24 cellular contexts compared by ENCODE assay signal in the genomic region with DNA sequence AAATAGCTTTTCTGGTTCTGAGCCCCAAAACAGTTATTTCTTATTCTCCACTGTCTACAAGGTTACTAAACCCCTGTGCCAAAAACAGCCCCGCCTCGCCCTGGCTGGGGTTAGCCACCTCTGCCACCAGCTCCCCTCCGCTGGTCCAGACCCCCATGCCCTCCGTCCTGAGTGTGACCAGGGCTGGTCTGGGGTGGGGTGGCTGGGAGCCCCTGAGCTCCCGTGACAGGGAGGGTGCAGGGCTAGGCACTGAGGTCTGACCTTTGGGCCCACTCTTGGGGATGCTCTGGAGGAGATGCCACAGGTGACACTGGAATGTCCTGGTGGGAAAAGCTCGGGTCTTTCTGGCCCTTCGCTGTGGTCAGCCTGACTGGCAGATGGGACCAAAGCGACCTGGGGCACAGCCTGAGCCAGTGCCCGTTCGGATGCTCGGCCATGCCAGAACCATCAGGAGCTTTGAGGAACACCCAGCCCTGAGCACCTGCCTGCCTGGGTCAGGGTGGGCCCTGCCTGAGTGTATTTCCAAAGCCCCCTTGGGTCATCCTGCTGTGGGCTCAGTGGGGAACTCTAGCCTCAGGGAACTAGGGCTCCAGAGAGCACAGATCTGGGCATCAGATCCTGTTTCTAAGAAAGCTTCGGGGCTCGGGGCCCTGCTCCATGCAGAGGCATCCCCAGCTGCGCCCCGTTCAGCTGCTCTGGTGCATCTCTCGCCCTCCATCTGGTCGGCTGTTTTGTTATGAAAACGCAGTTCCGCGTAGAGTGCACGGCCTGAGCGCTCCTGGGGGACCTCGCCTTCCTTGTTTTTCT.
DNase-seq lines count a peak whose midpoint lies in the region; ATAC-seq, FAIRE-seq and TF ChIP-seq lines count a peak whose summit lies in the region.
"Had no signal": no experiment of that assay in that cellular context is flagged by ENCODE, and none has a peak within 500 bp of the region (broad histone marks: within the 10 kb centered on the region; RNA-seq: fewer than 3 reads in every experiment).

No MANE protein-coding gene starts in this region.

- H3K9me3 Mint-ChIP-seq in chondrocyte (ENCODE audit: low read depth): no peaks in the 10 kb centered on the region
- H3K9me3 Mint-ChIP-seq in stimulated activated naive B cell treated with anti-CD40 and anti-IgM and Interleukin-4, amounts not matched to agents 10 μg/mL and 1 μg/mL and 100 μg/mL, for 72 hours: peaks cover 0 to 2% of the 10 kb centered on the region in 2 donors

- H3K79me2 ChIP-seq in mammary epithelial cell (ENCODE audit: insufficient read depth, low read length): no peaks in the 10 kb centered on the region

- no peaks in the 10 kb centered on the region for H4K20me1 ChIP-seq in mammary epithelial cell (ENCODE audit: insufficient read depth, low read length)

- H3K36me3 ChIP-seq in kidney (ENCODE audit: control insufficient read depth in 1 of 2, insufficient read depth in 2 of 2, low read length in 2 of 2): peaks cover 0 to 2% of the 10 kb centered on the region in 2 donors
- peaks cover 0 to 98% of the 10 kb centered on the region in 2 donors for H3K36me3 ChIP-seq in gastroesophageal sphincter
- no peaks in the 10 kb centered on the region for H3K36me3 ChIP-seq in mammary epithelial cell (ENCODE audit: insufficient read depth, low read length)
- H3K36me3 ChIP-seq: MG63 had no signal

- FAIRE-seq in kidney (lab: Jason Lieb, UNC): no peak
- FAIRE-seq: GM19239, H54 had no signal

- H3K4me1 ChIP-seq in kidney (ENCODE audit: control insufficient read depth in 1 of 2, insufficient read depth in 1 of 2, low read depth in 1 of 2, low read length in 2 of 2) (no peaks in the 10 kb centered on the region), gastroesophageal sphincter (no peaks in the 10 kb centered on the region), mammary epithelial cell (ENCODE audit: insufficient read depth, low read length) (no peaks in the 10 kb centered on the region)

- no peaks in the 10 kb centered on the region for H3K27me3 Mint-ChIP-seq in chondrocyte (ENCODE audit: low read depth)
- no peaks in the 10 kb centered on the region for H3K27me3 Mint-ChIP-seq in stimulated activated naive B cell treated with anti-CD40 and anti-IgM and Interleukin-4, amounts not matched to agents 10 μg/mL and 1 μg/mL and 100 μg/mL, for 72 hours

- peaks cover 11% of the 10 kb centered on the region for H3K36me3 Mint-ChIP-seq in chondrocyte (ENCODE audit: low read depth)
- H3K36me3 Mint-ChIP-seq in stimulated activated naive B cell treated with anti-CD40 and anti-IgM and Interleukin-4, amounts not matched to agents 10 μg/mL and 1 μg/mL and 100 μg/mL, for 72 hours: peaks cover 27 to 32% of the 10 kb centered on the region in 2 donors

- no peak overlapping the region for H3K9ac ChIP-seq in kidney (ENCODE audit: low read length in 2 of 2)
- H3K9ac ChIP-seq in mammary epithelial cell (ENCODE audit: insufficient read depth, low read length): no peak overlapping the region

- no peak overlapping the region for H3K4me3 Mint-ChIP-seq in chondrocyte (ENCODE audit: unreplicated experiment)
- H3K4me3 Mint-ChIP-seq in stimulated activated naive B cell treated with anti-CD40 and anti-IgM and Interleukin-4, amounts not matched to agents 10 μg/mL and 1 μg/mL and 100 μg/mL, for 72 hours: no peak overlapping the region
- H3K4me3 Mint-ChIP-seq: CD14-positive monocyte, HFFc6 had no signal

- H3K4me3 ChIP-seq in kidney (ENCODE audit: low read length in 2 of 2) (no peak overlapping the region), gastroesophageal sphincter (no peak overlapping the region), mammary epithelial cell (replicated peaks in 1 of 3; ENCODE audit: insufficient read depth in 1 of 3, low read depth in 2 of 3, low read length in 3 of 3) (no peak overlapping the region)
- H3K4me3 ChIP-seq: MG63 had no signal

- no peaks in the 10 kb centered on the region for H3K4me1 Mint-ChIP-seq in chondrocyte (ENCODE audit: low read depth)
- peaks cover 19 to 35% of the 10 kb centered on the region in 2 donors for H3K4me1 Mint-ChIP-seq in stimulated activated naive B cell treated with anti-CD40 and anti-IgM and Interleukin-4, amounts not matched to agents 10 μg/mL and 1 μg/mL and 100 μg/mL, for 72 hours

- peak; percentile 17 to 24 for ATAC-seq in stimulated activated naive B cell treated with anti-CD40 and anti-IgM and Interleukin-4, amounts not matched to agents 10 μg/mL and 1 μg/mL and 100 μg/mL, for 72 hours (replicated peaks)
- no peak for ATAC-seq in gastroesophageal sphincter
- ATAC-seq: SK-N-SH treated with all-trans-retinoic acid at 6 μM for 48 hours had no signal

- CTCF ChIA-PET in mammary epithelial cell (lab: Charles Lee; ENCODE audit: low non-redundant PET): no interaction called here

- BruUV-seq in mammary epithelial cell (replicated peaks; lab: Mats Ljungman, UMichigan): no TSS peak

- dilution Hi-C loops in mammary epithelial cell (cut with HindIII; ENCODE audit: low sequenced_read_pairs): no loop called here

- no peak overlapping the region for H3K27ac Mint-ChIP-seq in chondrocyte (ENCODE audit: unreplicated experiment)
- H3K27ac Mint-ChIP-seq in stimulated activated naive B cell treated with anti-CD40 and anti-IgM and Interleukin-4, amounts not matched to agents 10 μg/mL and 1 μg/mL and 100 μg/mL, for 72 hours: no peak overlapping the region
- H3K27ac Mint-ChIP-seq: CD14-positive monocyte, HFFc6 had no signal

- no peak for TF ChIP-seq CTCF in chondrocyte (IDR thresholded peaks at IDR 0.05)
- no peak for TF ChIP-seq CTCF in kidney (IDR thresholded peaks at IDR 0.05; ENCODE audit: borderline replicate concordance, extremely low read depth, insufficient read depth)
- no peak for TF ChIP-seq CTCF in gastroesophageal sphincter (IDR thresholded peaks at IDR 0.05)
- TF ChIP-seq CTCF in mammary epithelial cell (conservative IDR thresholded peaks at IDR 0.05 in 1 of 2, IDR thresholded peaks at IDR 0.05 in 1 of 2; ENCODE audit: extremely low read depth in 1 of 2, insufficient read depth in 1 of 2, low read depth in 1 of 2, low read length in 2 of 2): no peak

- H3K27ac ChIP-seq in kidney (ENCODE audit: low read depth in 2 of 2, low read length in 2 of 2) (no peak overlapping the region), gastroesophageal sphincter (no peak overlapping the region), mammary epithelial cell (ENCODE audit: insufficient read depth, low read depth, low read length) (no peak overlapping the region)
- H3K27ac ChIP-seq: RWPE1 had no signal

- in situ Hi-C loops in mammary epithelial cell (cut with MboI; ENCODE audit: low sequenced_read_pairs in 2 of 2): no loop called here

- no peak for TF ChIP-seq EP300 in gastroesophageal sphincter (IDR thresholded peaks at IDR 0.05)

- no peak overlapping the region for H3K4me2 ChIP-seq in mammary epithelial cell (ENCODE audit: insufficient read depth, low read depth, low read length)

- TF ChIP-seq POLR2A in gastroesophageal sphincter (IDR thresholded peaks at IDR 0.05): no peak

- H3K27me3 ChIP-seq in gastroesophageal sphincter (no peaks in the 10 kb centered on the region), mammary epithelial cell (ENCODE audit: insufficient read depth, low read length) (no peaks in the 10 kb centered on the region)
- H3K27me3 ChIP-seq: MG63 had no signal

- H2AFZ ChIP-seq in mammary epithelial cell (ENCODE audit: low read depth, low read length): no peak overlapping the region

- no peaks in the 10 kb centered on the region for H3K9me3 ChIP-seq in kidney (ENCODE audit: control insufficient read depth in 1 of 2, low read length in 2 of 2)
- no peaks in the 10 kb centered on the region for H3K9me3 ChIP-seq in gastroesophageal sphincter
- peaks cover 23% of the 10 kb centered on the region for H3K9me3 ChIP-seq in mammary epithelial cell (replicated peaks; ENCODE audit: insufficient read depth, low read length)
- H3K9me3 ChIP-seq: MG63 had no signal

- peak; percentile 13 for DNase-seq in activated CD8-positive, alpha-beta memory T cell treated with anti-CD3 and anti-CD28 coated beads, Interleukin-2, amount 50 U/mL, for 4 hours
- no peak for DNase-seq in activated CD8-positive, alpha-beta memory T cell treated with anti-CD3 and anti-CD28 coated beads, Interleukin-2, amount 50 U/mL, for 48 hours
- DNase-seq in chondrocyte (ENCODE audit: low spot score) (peak; percentile 73), kidney (peak; percentile 43), mammary epithelial cell (no peak), epidermal melanocyte (ENCODE audit: insufficient read length, low spot score) (no peak)
- no peak for DNase-seq in stimulated activated naive B cell treated with anti-CD40 and anti-IgM and Interleukin-4, amounts not matched to agents 10 μg/mL and 1 μg/mL and 100 μg/mL, for 72 hours
- DNase-seq: 8988T; GDM1; HFFc6; MG63; NCI-H1048; NCI-H1436; NCI-H1930; NCI-H226; NCI-H524; NCI-H774; NK-92 treated with Interleukin-12 subunit alpha and Interleukin-12 subunit beta, amount 100 ng/mL, for 24 hours had no signal

- 100% methylated on average over 1 to 2 of the region's 23 CpGs for WGBS in gastroesophageal sphincter (ENCODE audit: low coverage in 1 of 2), 2 donors
- WGBS in mammary epithelial cell (ENCODE audit: low coverage, missing lambda C conversion rate): 85% methylated on average over 18 of the region's 23 CpGs

- intact Hi-C loops in kidney (cut with DNase I) (no loop called here), mammary epithelial cell (cut with micrococcal nuclease) (no loop called here)

Comparison
In these comparisons a context has a peak if more than half of its experiments do, and no peak if none do; other contexts are left out.
1. DNase-seq: peak in activated CD8-positive, alpha-beta memory T cell treated with anti-CD3 and anti-CD28 coated beads, Interleukin-2, amount 50 U/mL, for 4 hours (single experiment), chondrocyte (single experiment) and kidney (single experiment); none in activated CD8-positive, alpha-beta memory T cell treated with anti-CD3 and anti-CD28 coated beads, Interleukin-2, amount 50 U/mL, for 48 hours (single experiment), stimulated activated naive B cell treated with anti-CD40 and anti-IgM and Interleukin-4, amounts not matched to agents 10 μg/mL and 1 μg/mL and 100 μg/mL, for 72 hours (single experiment), mammary epithelial cell (single experiment) and epidermal melanocyte (single experiment).